Comparison of ENCODE assay signal across 8 cellular contexts in genomic region chr7:155643804-155644177, GRCh38. TPM values are rescaled to one million over a fixed set of nuclear protein-coding genes. Genes with fewer than 3 reads are reported as not detected.
DNase-seq lines count a peak whose midpoint lies in the region; ATAC-seq and TF ChIP-seq lines count a peak whose summit lies in the region.

No MANE protein-coding gene starts in this region.

- H3K9me3 ChIP-seq in HCT116 (ENCODE audit: control insufficient read depth in 1 of 2, insufficient read depth in 1 of 2, low read depth in 1 of 2, low read length in 2 of 2): peaks cover 5 to 9% of the 10 kb centered on the region in 2 experiments; a peak in 2 of 4 replicates
- peaks cover 8% of the 10 kb centered on the region for H3K9me3 ChIP-seq in hepatocyte (ENCODE audit: low read depth)

- ATAC-seq in HCT116: no peak; the same call in 1 of the 2 replicates
- peak; percentile 38 for ATAC-seq in stimulated activated effector memory CD8-positive, alpha-beta T cell treated with anti-CD3 and anti-CD28 coated beads, Interleukin-12 subunit alpha, Interleukin-12 subunit beta, amount 100 ng/mL, for 72 hours
- no peak for ATAC-seq in GM18858 (IDR thresholded peaks at IDR 0.05; ENCODE audit: unreplicated experiment)

- TF ChIP-seq POLR2A in HCT116 (IDR thresholded peaks at IDR 0.05; ENCODE audit: borderline replicate concordance, extremely low read depth, insufficient read depth, insufficient read length): no peak

- intact Hi-C loops in HCT116 (cut with micrococcal nuclease): no loop called here

- RAD21 ChIA-PET in HCT116 (lab: Charles Lee; ENCODE audit: low non-redundant PET in 1 of 2, low total read pairs in 2 of 2, uncharacterized antibody in 2 of 2, unreplicated experiment in 2 of 2): no interaction called here

- peak; percentile 53 for DNase-seq in AG20443 (ENCODE audit: low spot score)
- DNase-seq in HCT116 (ENCODE audit: low read depth, low spot score): no peak
- no peak for DNase-seq in hepatocyte (ENCODE audit: low spot score)
- no peak for DNase-seq in stimulated activated effector memory CD8-positive, alpha-beta T cell treated with anti-CD3 and anti-CD28 coated beads, Interleukin-12 subunit alpha, Interleukin-12 subunit beta, amount 100 ng/mL, for 72 hours (ENCODE audit: low spot score in 2 of 2)
- no peak for DNase-seq in NAMALWA (ENCODE audit: low spot score)
- no peak for DNase-seq in GDM1 (lab: John Stamatoyannopoulos, UW)

- no TSS peak for BruUV-seq in HCT116 (replicated peaks; lab: Mats Ljungman, UMichigan)

- H3K4me1 ChIP-seq in HCT116 (ENCODE audit: control insufficient read depth in 1 of 2, insufficient read depth in 2 of 2, low read length in 2 of 2) (peaks cover 7 to 13% of the 10 kb centered on the region in 2 experiments; a peak in 2 of 4 replicates), hepatocyte (ENCODE audit: insufficient read depth) (peaks cover 11% of the 10 kb centered on the region)

- CTCF ChIA-PET in HCT116 (lab: Charles Lee): interaction anchor here (1.1 kb wide), 2 partner anchors 15 to 45 kb away, joined by 3 to 5 read pairs; no protein-coding TSS in a partner anchor

- H2AFZ ChIP-seq in HCT116 (ENCODE audit: low read depth, low read length, poor library complexity, severe bottlenecking): peak overlapping the region; percentile 71
- H2AFZ ChIP-seq in hepatocyte: peak overlapping the region; percentile 95

- peak overlapping the region; percentile 93 for H3K9ac ChIP-seq in HCT116 (ENCODE audit: low read length)

- H3K4me2 ChIP-seq in HCT116 (ENCODE audit: low read length) (peak overlapping the region; percentile 78), hepatocyte (peak overlapping the region; percentile 78)

- H3K27me3 ChIP-seq in HCT116 (ENCODE audit: insufficient read depth, low read length) (no peaks in the 10 kb centered on the region), hepatocyte (no peaks in the 10 kb centered on the region)

- POLR2A ChIA-PET in HCT116 (lab: Charles Lee): no interaction called here

- H3K27ac ChIP-seq in HCT116 (ENCODE audit: low read depth, low read length): peak overlapping the region; percentile 98
- peak overlapping the region; percentile 99 for H3K27ac ChIP-seq in hepatocyte

- H3K4me1 Mint-ChIP-seq in stimulated activated effector memory CD8-positive, alpha-beta T cell treated with anti-CD3 and anti-CD28 coated beads, Interleukin-12 subunit alpha, Interleukin-12 subunit beta, amount 100 ng/mL, for 72 hours: peaks cover 33% of the 10 kb centered on the region

- no peak for TF ChIP-seq RAD21 in HCT116 (IDR thresholded peaks at IDR 0.05; ENCODE audit: low read depth)

- peak overlapping the region; percentile 99 for H3K27ac Mint-ChIP-seq in stimulated activated effector memory CD8-positive, alpha-beta T cell treated with anti-CD3 and anti-CD28 coated beads, Interleukin-12 subunit alpha, Interleukin-12 subunit beta, amount 100 ng/mL, for 72 hours

- H4K20me1 ChIP-seq in HCT116 (ENCODE audit: insufficient read depth): no peaks in the 10 kb centered on the region
- H4K20me1 ChIP-seq in hepatocyte (ENCODE audit: insufficient read depth, poor library complexity, severe bottlenecking): peaks cover 24% of the 10 kb centered on the region

- peaks cover 78% of the 10 kb centered on the region for H3K36me3 Mint-ChIP-seq in stimulated activated effector memory CD8-positive, alpha-beta T cell treated with anti-CD3 and anti-CD28 coated beads, Interleukin-12 subunit alpha, Interleukin-12 subunit beta, amount 100 ng/mL, for 72 hours

- H3K79me2 ChIP-seq in HCT116 (ENCODE audit: insufficient read depth, low read length) (peaks cover 46% of the 10 kb centered on the region), hepatocyte (peaks cover 57% of the 10 kb centered on the region)

- peak overlapping the region; percentile 95 for H3K4me3 Mint-ChIP-seq in stimulated activated effector memory CD8-positive, alpha-beta T cell treated with anti-CD3 and anti-CD28 coated beads, Interleukin-12 subunit alpha, Interleukin-12 subunit beta, amount 100 ng/mL, for 72 hours

- under 1% methylated on average over 31 of the region's 32 CpGs for WGBS in hepatocyte (ENCODE audit: low lambda C conversion rate, missing lambda C conversion rate)

- peaks cover 4% of the 10 kb centered on the region for H3K9me3 Mint-ChIP-seq in stimulated activated effector memory CD8-positive, alpha-beta T cell treated with anti-CD3 and anti-CD28 coated beads, Interleukin-12 subunit alpha, Interleukin-12 subunit beta, amount 100 ng/mL, for 72 hours

- H3K36me3 ChIP-seq in HCT116 (ENCODE audit: control insufficient read depth in 1 of 2, insufficient read depth in 2 of 2, low read length in 2 of 2) (peaks cover 2 to 29% of the 10 kb centered on the region in 2 experiments; a peak in 2 of 4 replicates), hepatocyte (replicated peaks; ENCODE audit: insufficient read depth, low read depth) (no peaks in the 10 kb centered on the region)

- TF ChIP-seq CTCF in HCT116 (IDR thresholded peaks at IDR 0.05 in 2 of 3, conservative IDR thresholded peaks at IDR 0.05 in 1 of 3; ENCODE audit: borderline replicate concordance in 1 of 3, insufficient read depth in 1 of 3, low read depth in 2 of 3, low read length in 2 of 3) (no peak), WI38 (IDR thresholded peaks at IDR 0.05; ENCODE audit: low read depth, low read length) (no peak), hepatocyte (IDR thresholded peaks at IDR 0.05; ENCODE audit: poor library complexity) (no peak)

- peak overlapping the region; percentile 91 to 95 for H3K4me3 ChIP-seq in HCT116 (replicated peaks in 1 of 2; ENCODE audit: low read depth in 1 of 2, low read length in 2 of 2)
- H3K4me3 ChIP-seq in WI38 (ENCODE audit: low read depth, low read length): peak overlapping the region; percentile 97
- H3K4me3 ChIP-seq in hepatocyte: peak overlapping the region; percentile 89

- H3K9me2 ChIP-seq in HCT116 (ENCODE audit: insufficient read depth): no peaks in the 10 kb centered on the region; the same call in 1 of the 2 replicates
- no peaks in the 10 kb centered on the region for H3K9me2 ChIP-seq in hepatocyte (replicated peaks; ENCODE audit: insufficient read depth)

TF ChIP-seq in HCT116, 20 proteins besides CTCF, POLR2A, EP300 and RAD21 (continues in another document):
- no peak for TF ChIP-seq ATF3 (IDR thresholded peaks at IDR 0.05)
- no peak for TF ChIP-seq CEBPB (IDR thresholded peaks at IDR 0.05; ENCODE audit: low read depth)
- no peak for TF ChIP-seq FOSL1 (IDR thresholded peaks at IDR 0.05; ENCODE audit: low read depth)
- TF ChIP-seq TCF7L2 (IDR thresholded peaks at IDR 0.05; ENCODE audit: borderline replicate concordance, extremely low read depth, insufficient read depth, insufficient read length): no peak
- no peak for TF ChIP-seq SRF (IDR thresholded peaks at IDR 0.05; ENCODE audit: low read depth)
- no peak for TF ChIP-seq JUND (IDR thresholded peaks at IDR 0.05)
- TF ChIP-seq ELF1 (IDR thresholded peaks at IDR 0.05; ENCODE audit: borderline replicate concordance, low read depth): no peak
- TF ChIP-seq ZBTB33 (IDR thresholded peaks at IDR 0.05; ENCODE audit: extremely low read depth, insufficient replicate concordance, low read length): no peak
- no peak for TF ChIP-seq EZH2phosphoT487 (IDR thresholded peaks at IDR 0.05; ENCODE audit: borderline replicate concordance)
- no peak for TF ChIP-seq YY1 (IDR thresholded peaks at IDR 0.05; ENCODE audit: extremely low read depth, insufficient replicate concordance, low read depth, low read length)
- no peak for TF ChIP-seq REST (IDR thresholded peaks at IDR 0.05; ENCODE audit: low read depth)
- TF ChIP-seq EGR1 (IDR thresholded peaks at IDR 0.05; ENCODE audit: low read depth): no peak

RNA-seq across cellular contexts. Expression of gene RBM33, which starts 0.7 kb away (rescaled TPM):
- total RNA-seq in HCT116 (2021; ENCODE audit: unreplicated experiment) (64.3 TPM), hepatocyte (18.3 and 24.8 TPM in 2 replicates)
- polyA plus RNA-seq in HCT116 (2012): 24.9 and 29.9 TPM in 2 replicates
- polyA plus RNA-seq in hepatocyte: 40.8 and 42.7 TPM in 2 replicates
